1 cellular context compared by ENCODE assay signal in genomic region chr11:96342971-96343711, GRCh38.
TF ChIP-seq lines count a peak whose summit lies in the region.

Gene MAML2 (minus strand): TSS chr11:96343195. CDS start chr11:96341895, 1,300 bp downstream.

TF ChIP-seq in HEK293, 187 proteins besides CTCF, POLR2A, EP300 and RAD21 (continued from another document):
- TF ChIP-seq ZNF513 (tag by site-specific recombination; IDR thresholded peaks at IDR 0.05) (no peak), ZNF555 (tag by site-specific recombination; conservative IDR thresholded peaks at IDR 0.05) (no peak), ZNF423 (tag by site-specific recombination; IDR thresholded peaks at IDR 0.05) (no peak), ZNF366 (tag by site-specific recombination; conservative IDR thresholded peaks at IDR 0.05) (0 out of 2 replicates have a peak, but pooled peaks have one; percentile 48), ZNF596 (tag by site-specific recombination; IDR thresholded peaks at IDR 0.05) (peak; percentile 77; the same call in 1 of the 2 replicates)
